Comparison of ENCODE assay signal across 1 cellular context in genomic region chr17:21286066-21286770, GRCh38.
TF ChIP-seq lines count a peak whose summit lies in the region.

No MANE protein-coding gene starts in this region.

TF ChIP-seq in HepG2, 621 proteins besides CTCF, POLR2A, EP300 and RAD21 (continued from another document and continues in another):
- TF ChIP-seq, protein P1, sequence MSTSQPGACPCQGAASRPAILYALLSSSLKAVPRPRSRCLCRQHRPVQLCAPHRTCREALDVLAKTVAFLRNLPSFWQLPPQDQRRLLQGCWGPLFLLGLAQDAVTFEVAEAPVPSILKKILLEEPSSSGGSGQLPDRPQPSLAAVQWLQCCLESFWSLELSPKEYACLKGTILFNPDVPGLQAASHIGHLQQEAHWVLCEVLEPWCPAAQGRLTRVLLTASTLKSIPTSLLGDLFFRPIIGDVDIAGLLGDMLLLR (CRISPR knock-in tag; IDR thresholded peaks at IDR 0.05) = no peak
- TF ChIP-seq PRMT3 (CRISPR knock-in tag; IDR thresholded peaks at IDR 0.05; ENCODE audit: borderline replicate concordance, low read depth) (no peak), ZFP41 (CRISPR knock-in tag; IDR thresholded peaks at IDR 0.05; ENCODE audit: borderline replicate concordance) (no peak), PREB (CRISPR knock-in tag; IDR thresholded peaks at IDR 0.05) (no peak), SALL2 (CRISPR knock-in tag; IDR thresholded peaks at IDR 0.05) (no peak), ZNF558 (CRISPR knock-in tag; IDR thresholded peaks at IDR 0.05; ENCODE audit: borderline replicate concordance) (no peak; the same call in 1 of the 2 replicates), ZNF296 (CRISPR knock-in tag; conservative IDR thresholded peaks at IDR 0.05) (no peak), ZNF749 (CRISPR knock-in tag; IDR thresholded peaks at IDR 0.05; ENCODE audit: borderline replicate concordance) (no peak), RCOR2 (CRISPR knock-in tag; IDR thresholded peaks at IDR 0.05) (no peak), ZNF839 (CRISPR knock-in tag; IDR thresholded peaks at IDR 0.05; ENCODE audit: borderline replicate concordance) (no peak), NCOA2 (CRISPR knock-in tag; IDR thresholded peaks at IDR 0.05) (peak; percentile 71; the same call in 1 of the 2 replicates), SNAPC2 (CRISPR knock-in tag; IDR thresholded peaks at IDR 0.05) (no peak), SMC3 (IDR thresholded peaks at IDR 0.05; ENCODE audit: low read length) (no peak; the same call in 1 of the 2 replicates), ZNF383 (CRISPR knock-in tag; IDR thresholded peaks at IDR 0.05; ENCODE audit: borderline replicate concordance) (no peak), ZNF33A (CRISPR knock-in tag; IDR thresholded peaks at IDR 0.05; ENCODE audit: borderline replicate concordance) (no peak), HDAC6 (IDR thresholded peaks at IDR 0.05; ENCODE audit: low read depth, low read length) (no peak), HOXA9 (CRISPR knock-in tag; IDR thresholded peaks at IDR 0.05; ENCODE audit: borderline replicate concordance) (no peak), FOSL1 (CRISPR knock-in tag; IDR thresholded peaks at IDR 0.05; ENCODE audit: borderline replicate concordance) (peak; percentile 72), XRCC5 (optimal IDR thresholded peaks at IDR 0.05; ENCODE audit: low read length) (peak; percentile 69), JUN (CRISPR knock-in tag; IDR thresholded peaks at IDR 0.05) (no peak), ZNF503 (CRISPR knock-in tag; IDR thresholded peaks at IDR 0.05) (no peak), ZMYM3 (CRISPR knock-in tag; IDR thresholded peaks at IDR 0.05) (no peak; the same call in 1 of the 2 replicates), NFIC (IDR thresholded peaks at IDR 0.05; ENCODE audit: low read length) (no peak), ZNF496 (CRISPR knock-in tag; IDR thresholded peaks at IDR 0.05; ENCODE audit: insufficient replicate concordance) (no peak), ZNF792 (CRISPR knock-in tag; IDR thresholded peaks at IDR 0.05) (peak; percentile 38; the same call in 1 of the 2 replicates), ETV6 (CRISPR knock-in tag; conservative IDR thresholded peaks at IDR 0.05) (no peak), CREB1 (IDR thresholded peaks at IDR 0.05) (no peak), CREB1 (CRISPR knock-in tag; IDR thresholded peaks at IDR 0.05) (no peak), ZNF646 (CRISPR knock-in tag; IDR thresholded peaks at IDR 0.05) (no peak), PHF8 (CRISPR knock-in tag; IDR thresholded peaks at IDR 0.05) (peak; percentile 66; the same call in 1 of the 2 replicates)
- TF ChIP-seq, protein P2, sequence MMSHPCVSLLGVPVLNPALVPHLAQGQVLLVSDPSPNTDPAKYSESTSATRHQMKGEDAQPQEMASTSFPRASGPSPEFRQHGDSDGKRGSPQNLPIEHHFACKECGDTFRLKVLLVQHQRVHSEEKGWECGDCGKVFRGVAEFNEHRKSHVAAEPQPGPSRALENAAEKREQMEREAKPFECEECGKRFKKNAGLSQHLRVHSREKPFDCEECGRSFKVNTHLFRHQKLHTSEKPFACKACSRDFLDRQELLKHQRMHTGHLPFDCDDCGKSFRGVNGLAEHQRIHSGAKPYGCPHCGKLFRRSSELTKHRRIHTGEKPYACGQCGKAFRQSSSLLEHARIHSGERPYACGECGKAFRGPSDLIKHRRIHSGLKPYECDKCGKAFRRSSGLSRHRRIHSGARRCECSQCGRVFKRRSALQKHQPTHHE (CRISPR knock-in tag; IDR thresholded peaks at IDR 0.05; ENCODE audit: borderline replicate concordance) = no peak
- TF ChIP-seq, protein P3, sequence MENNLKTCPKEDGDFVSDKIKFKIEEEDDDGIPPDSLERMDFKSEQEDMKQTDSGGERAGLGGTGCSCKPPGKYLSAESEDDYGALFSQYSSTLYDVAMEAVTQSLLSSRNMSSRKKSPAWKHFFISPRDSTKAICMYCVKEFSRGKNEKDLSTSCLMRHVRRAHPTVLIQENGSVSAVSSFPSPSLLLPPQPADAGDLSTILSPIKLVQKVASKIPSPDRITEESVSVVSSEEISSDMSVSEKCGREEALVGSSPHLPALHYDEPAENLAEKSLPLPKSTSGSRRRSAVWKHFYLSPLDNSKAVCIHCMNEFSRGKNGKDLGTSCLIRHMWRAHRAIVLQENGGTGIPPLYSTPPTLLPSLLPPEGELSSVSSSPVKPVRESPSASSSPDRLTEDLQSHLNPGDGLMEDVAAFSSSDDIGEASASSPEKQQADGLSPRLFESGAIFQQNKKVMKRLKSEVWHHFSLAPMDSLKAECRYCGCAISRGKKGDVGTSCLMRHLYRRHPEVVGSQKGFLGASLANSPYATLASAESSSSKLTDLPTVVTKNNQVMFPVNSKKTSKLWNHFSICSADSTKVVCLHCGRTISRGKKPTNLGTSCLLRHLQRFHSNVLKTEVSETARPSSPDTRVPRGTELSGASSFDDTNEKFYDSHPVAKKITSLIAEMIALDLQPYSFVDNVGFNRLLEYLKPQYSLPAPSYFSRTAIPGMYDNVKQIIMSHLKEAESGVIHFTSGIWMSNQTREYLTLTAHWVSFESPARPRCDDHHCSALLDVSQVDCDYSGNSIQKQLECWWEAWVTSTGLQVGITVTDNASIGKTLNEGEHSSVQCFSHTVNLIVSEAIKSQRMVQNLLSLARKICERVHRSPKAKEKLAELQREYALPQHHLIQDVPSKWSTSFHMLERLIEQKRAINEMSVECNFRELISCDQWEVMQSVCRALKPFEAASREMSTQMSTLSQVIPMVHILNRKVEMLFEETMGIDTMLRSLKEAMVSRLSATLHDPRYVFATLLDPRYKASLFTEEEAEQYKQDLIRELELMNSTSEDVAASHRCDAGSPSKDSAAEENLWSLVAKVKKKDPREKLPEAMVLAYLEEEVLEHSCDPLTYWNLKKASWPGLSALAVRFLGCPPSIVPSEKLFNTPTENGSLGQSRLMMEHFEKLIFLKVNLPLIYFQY (CRISPR knock-in tag; IDR thresholded peaks at IDR 0.05; ENCODE audit: borderline replicate concordance) = no peak
- TF ChIP-seq, protein P4, sequence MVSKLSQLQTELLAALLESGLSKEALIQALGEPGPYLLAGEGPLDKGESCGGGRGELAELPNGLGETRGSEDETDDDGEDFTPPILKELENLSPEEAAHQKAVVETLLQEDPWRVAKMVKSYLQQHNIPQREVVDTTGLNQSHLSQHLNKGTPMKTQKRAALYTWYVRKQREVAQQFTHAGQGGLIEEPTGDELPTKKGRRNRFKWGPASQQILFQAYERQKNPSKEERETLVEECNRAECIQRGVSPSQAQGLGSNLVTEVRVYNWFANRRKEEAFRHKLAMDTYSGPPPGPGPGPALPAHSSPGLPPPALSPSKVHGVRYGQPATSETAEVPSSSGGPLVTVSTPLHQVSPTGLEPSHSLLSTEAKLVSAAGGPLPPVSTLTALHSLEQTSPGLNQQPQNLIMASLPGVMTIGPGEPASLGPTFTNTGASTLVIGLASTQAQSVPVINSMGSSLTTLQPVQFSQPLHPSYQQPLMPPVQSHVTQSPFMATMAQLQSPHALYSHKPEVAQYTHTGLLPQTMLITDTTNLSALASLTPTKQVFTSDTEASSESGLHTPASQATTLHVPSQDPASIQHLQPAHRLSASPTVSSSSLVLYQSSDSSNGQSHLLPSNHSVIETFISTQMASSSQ (IDR thresholded peaks at IDR 0.05; ENCODE audit: low read depth) = no peak
- TF ChIP-seq, protein P4 (CRISPR knock-in tag; IDR thresholded peaks at IDR 0.05; ENCODE audit: borderline replicate concordance) = no peak
- TF ChIP-seq, protein P5, sequence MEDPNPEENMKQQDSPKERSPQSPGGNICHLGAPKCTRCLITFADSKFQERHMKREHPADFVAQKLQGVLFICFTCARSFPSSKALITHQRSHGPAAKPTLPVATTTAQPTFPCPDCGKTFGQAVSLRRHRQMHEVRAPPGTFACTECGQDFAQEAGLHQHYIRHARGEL (CRISPR knock-in tag; IDR thresholded peaks at IDR 0.05) = no peak
- TF ChIP-seq, protein P6, sequence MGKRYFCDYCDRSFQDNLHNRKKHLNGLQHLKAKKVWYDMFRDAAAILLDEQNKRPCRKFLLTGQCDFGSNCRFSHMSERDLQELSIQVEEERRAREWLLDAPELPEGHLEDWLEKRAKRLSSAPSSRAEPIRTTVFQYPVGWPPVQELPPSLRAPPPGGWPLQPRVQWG (CRISPR knock-in tag; IDR thresholded peaks at IDR 0.05; ENCODE audit: borderline replicate concordance, low read depth) = no peak
- TF ChIP-seq, protein P7, sequence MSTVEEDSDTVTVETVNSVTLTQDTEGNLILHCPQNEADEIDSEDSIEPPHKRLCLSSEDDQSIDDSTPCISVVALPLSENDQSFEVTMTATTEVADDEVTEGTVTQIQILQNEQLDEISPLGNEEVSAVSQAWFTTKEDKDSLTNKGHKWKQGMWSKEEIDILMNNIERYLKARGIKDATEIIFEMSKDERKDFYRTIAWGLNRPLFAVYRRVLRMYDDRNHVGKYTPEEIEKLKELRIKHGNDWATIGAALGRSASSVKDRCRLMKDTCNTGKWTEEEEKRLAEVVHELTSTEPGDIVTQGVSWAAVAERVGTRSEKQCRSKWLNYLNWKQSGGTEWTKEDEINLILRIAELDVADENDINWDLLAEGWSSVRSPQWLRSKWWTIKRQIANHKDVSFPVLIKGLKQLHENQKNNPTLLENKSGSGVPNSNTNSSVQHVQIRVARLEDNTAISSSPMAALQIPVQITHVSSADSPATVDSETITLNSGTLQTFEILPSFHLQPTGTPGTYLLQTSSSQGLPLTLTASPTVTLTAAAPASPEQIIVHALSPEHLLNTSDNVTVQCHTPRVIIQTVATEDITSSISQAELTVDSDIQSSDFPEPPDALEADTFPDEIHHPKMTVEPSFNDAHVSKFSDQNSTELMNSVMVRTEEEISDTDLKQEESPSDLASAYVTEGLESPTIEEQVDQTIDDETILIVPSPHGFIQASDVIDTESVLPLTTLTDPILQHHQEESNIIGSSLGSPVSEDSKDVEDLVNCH (CRISPR knock-in tag; IDR thresholded peaks at IDR 0.05) = no peak
